ENCODE assay signal across 28 cellular contexts in the genomic region with DNA sequence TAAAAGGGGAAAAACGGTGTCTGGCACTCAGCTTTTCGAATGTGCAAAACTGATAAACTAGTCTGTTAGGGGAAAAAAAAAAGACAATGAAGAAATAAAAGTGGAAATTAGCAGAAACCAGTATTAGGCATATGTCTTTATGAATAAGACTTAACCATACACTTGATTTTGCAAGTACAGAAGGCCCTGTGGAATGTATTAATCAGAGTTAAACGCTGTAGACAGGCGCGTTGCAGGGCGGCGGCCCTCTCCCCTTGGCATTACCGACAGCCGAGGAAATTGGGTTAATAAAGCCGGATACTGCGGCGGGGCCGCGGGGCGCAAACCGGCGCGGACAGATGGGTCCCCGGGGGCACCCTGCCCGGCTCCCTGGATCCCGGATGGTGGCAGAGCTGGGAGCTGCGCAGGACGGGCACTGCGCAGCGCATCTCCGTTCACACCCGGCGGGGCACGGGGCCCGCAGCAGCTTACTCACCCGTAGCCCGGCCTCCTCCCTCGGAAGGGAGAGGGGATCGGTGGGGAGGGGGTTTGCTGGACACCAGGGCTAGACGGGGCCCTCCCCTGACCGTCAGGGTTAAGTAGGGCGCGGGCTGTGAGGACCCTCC. TPM values are rescaled to one million over a fixed set of nuclear protein-coding genes. Genes with fewer than 3 reads are reported as not detected.
DNase-seq lines count a peak whose midpoint lies in the region; FAIRE-seq and TF ChIP-seq lines count a peak whose summit lies in the region.
"Had no signal": no experiment of that assay in that cellular context is flagged by ENCODE, and none has a peak within 500 bp of the region (broad histone marks: within the 10 kb centered on the region; RNA-seq: fewer than 3 reads in every experiment).

No MANE protein-coding gene starts in this region.

- no CpG with 5 or more reads among the region's 38 CpGs for WGBS in H9 (ENCODE audit: extremely low coverage, insufficient read length, low lambda C conversion rate)

- no peak overlapping the region for H2BK12ac ChIP-seq in H9 (ENCODE audit: insufficient read length, low read depth, low read length)

- H3K4ac ChIP-seq in H9 (ENCODE audit: low read depth, low read length): no peak overlapping the region

- H3K9me3 ChIP-seq in H9 (ENCODE audit: control insufficient read depth, low read depth, low read length): no peaks in the 10 kb centered on the region
- H3K9me3 ChIP-seq: gastrocnemius medialis, tibial nerve had no signal

- no peak overlapping the region for H3K14ac ChIP-seq in H9 (ENCODE audit: insufficient read depth, low read length)

- H4K8ac ChIP-seq in H9 (replicated peaks; ENCODE audit: insufficient read length, low read depth, low read length): no peak overlapping the region

- no peak overlapping the region for H4K5ac ChIP-seq in H9 (ENCODE audit: insufficient read length, low read depth, low read length)

- H3K18ac ChIP-seq in H9 (ENCODE audit: insufficient read length, low read depth, low read length): no peak overlapping the region

- no peak overlapping the region for H2BK20ac ChIP-seq in H9 (ENCODE audit: low read depth, low read length, poor library complexity, severe bottlenecking)

- H4K20me1 ChIP-seq in H9 (ENCODE audit: control insufficient read depth, insufficient read depth, insufficient read length): no peaks in the 10 kb centered on the region

- no peak overlapping the region for H3K56ac ChIP-seq in H9 (ENCODE audit: insufficient read length, low read depth, low read length)

- H4K91ac ChIP-seq in H9 (ENCODE audit: insufficient read length, low read depth, low read length): no peak overlapping the region

- no peak overlapping the region for H2BK5ac ChIP-seq in H9 (ENCODE audit: insufficient read length, low read length)

- H3K4me3 ChIP-seq in bronchial epithelial cell (ENCODE audit: low read depth, low read length): no peak overlapping the region
- H3K4me3 ChIP-seq: dorsolateral prefrontal cortex, gastrocnemius medialis, K562, skin epidermis, tibial nerve had no signal

- no peak overlapping the region for H3K23ac ChIP-seq in H9 (ENCODE audit: insufficient read length, low read depth, low read length)

- H3K27ac Mint-ChIP-seq in activated T-cell treated with anti-CD3 and anti-CD28 coated beads, Interleukin-2, amount 50 U/mL, for 24 hours: no peak overlapping the region
- H3K27ac Mint-ChIP-seq in nephron progenitor cell (no peak overlapping the region), H9 (no peak overlapping the region)
- H3K27ac Mint-ChIP-seq: progenitor cell of endocrine pancreas had no signal

- H3K4me2 ChIP-seq in H9 (ENCODE audit: insufficient read depth, insufficient read length, low read length): no peak overlapping the region

- H3K9ac ChIP-seq in H9 (ENCODE audit: extremely low read depth, insufficient read length, low read length): no peak overlapping the region

- no peaks in the 10 kb centered on the region for H3K36me3 ChIP-seq in bronchial epithelial cell (ENCODE audit: control insufficient read depth, insufficient read depth, low read length)
- H3K36me3 ChIP-seq: gastrocnemius medialis, tibial nerve had no signal

- H3K4me1 Mint-ChIP-seq in activated T-cell treated with anti-CD3 and anti-CD28 coated beads, Interleukin-2, amount 50 U/mL, for 24 hours (ENCODE audit: low read depth): peaks cover 23% of the 10 kb centered on the region
- peaks cover 13% of the 10 kb centered on the region for H3K4me1 Mint-ChIP-seq in nephron progenitor cell
- peaks cover 31 to 44% of the 10 kb centered on the region in 2 experiments for H3K4me1 Mint-ChIP-seq in H9

- H2AFZ ChIP-seq in H9 (ENCODE audit: low read length): no peak overlapping the region

- no peak overlapping the region for H3T11ph ChIP-seq in H9 (ENCODE audit: low read length)

- no peaks in the 10 kb centered on the region for H3K79me1 ChIP-seq in H9 (ENCODE audit: insufficient read depth, low read depth, low read length, poor library complexity, severe bottlenecking)

- no peaks in the 10 kb centered on the region for H3K9me3 Mint-ChIP-seq in activated T-cell treated with anti-CD3 and anti-CD28 coated beads, Interleukin-2, amount 50 U/mL, for 24 hours
- H3K9me3 Mint-ChIP-seq in nephron progenitor cell: peaks cover 7% of the 10 kb centered on the region
- peaks cover 0 to 6% of the 10 kb centered on the region in 2 experiments; a peak in 2 of 5 replicates for H3K9me3 Mint-ChIP-seq in H9
- H3K9me3 Mint-ChIP-seq: neural crest cell had no signal

- H3K27me3 Mint-ChIP-seq in activated T-cell treated with anti-CD3 and anti-CD28 coated beads, Interleukin-2, amount 50 U/mL, for 24 hours: peaks cover 79% of the 10 kb centered on the region
- H3K27me3 Mint-ChIP-seq in nephron progenitor cell (ENCODE audit: low read depth, poor library complexity): peaks cover 94% of the 10 kb centered on the region
- H3K27me3 Mint-ChIP-seq in H9 (ENCODE audit: low read depth): peaks cover 92% of the 10 kb centered on the region

- peak; percentile 47 for DNase-seq in activated T-cell treated with anti-CD3 and anti-CD28 coated beads, Interleukin-2, amount 50 U/mL, for 24 hours
- DNase-seq in activated T-cell treated with anti-CD3 and anti-CD28 coated beads for 4 hours: no peak
- no peak for DNase-seq in HTR-8/SVneo (ENCODE audit: insufficient read length, low spot score)
- peak; percentile 18 for DNase-seq in bronchial epithelial cell (ENCODE audit: low read depth)
- DNase-seq in nephron progenitor cell: peak; percentile 36
- DNase-seq in iPS-NIHi11 (ENCODE audit: low spot score): no peak
- DNase-seq in NCI-H510A (lab: John Stamatoyannopoulos, UW): no peak
- DNase-seq in H9: no peak
- DNase-seq: activated naive CD4-positive, alpha-beta T cell; amygdala; dorsolateral prefrontal cortex; gastrocnemius medialis; left colon; midbrain; NCI-H1694; NCI-H446; NK-92 treated with Interleukin-12 subunit alpha and Interleukin-12 subunit beta, amount 100 ng/mL, for 24 hours; RPMI8226; stimulated activated naive CD4-positive, alpha-beta T cell treated with Interleukin-2 at 50 U/mL for 16 hours; SW 1271 had no signal

- no peaks in the 10 kb centered on the region for H3K36me3 Mint-ChIP-seq in activated T-cell treated with anti-CD3 and anti-CD28 coated beads, Interleukin-2, amount 50 U/mL, for 24 hours (ENCODE audit: low read depth)
- H3K36me3 Mint-ChIP-seq in nephron progenitor cell (ENCODE audit: low read depth) (no peaks in the 10 kb centered on the region), H9 (ENCODE audit: insufficient read depth in 1 of 3, low read depth in 3 of 3) (no peaks in the 10 kb centered on the region)

- H3K4me3 Mint-ChIP-seq in activated T-cell treated with anti-CD3 and anti-CD28 coated beads, Interleukin-2, amount 50 U/mL, for 24 hours: no peak overlapping the region
- H3K4me3 Mint-ChIP-seq in nephron progenitor cell (no peak overlapping the region), H9 (peak overlapping the region in 1 of 2 experiments; percentile 58; a peak in 3 of 5 replicates)

- no peak overlapping the region for H3K27ac ChIP-seq in H9 (ENCODE audit: insufficient read length, low read depth, low read length)
- H3K27ac ChIP-seq: C4-2B, dorsolateral prefrontal cortex, gastrocnemius medialis, skin epidermis, tibial nerve had no signal

- peaks cover 16% of the 10 kb centered on the region for H3K23me2 ChIP-seq in H9 (ENCODE audit: insufficient read length, low read depth, low read length, poor library complexity, severe bottlenecking)

- FAIRE-seq in HTR-8/SVneo (lab: Jason Lieb, UNC) (peak; percentile 46), bronchial epithelial cell (lab: Jason Lieb, UNC) (no peak)
- FAIRE-seq: G401.6, K562 had no signal

- no peak for TF ChIP-seq CTCF in bronchial epithelial cell (IDR thresholded peaks at IDR 0.05; ENCODE audit: insufficient read depth, low read length, severe bottlenecking)
- TF ChIP-seq CTCF in nephron progenitor cell (IDR thresholded peaks at IDR 0.05): no peak
- TF ChIP-seq CTCF in H9 (conservative IDR thresholded peaks at IDR 0.05): no peak

- H2AK5ac ChIP-seq in H9 (ENCODE audit: insufficient read length, low read length): no peak overlapping the region

- H2BK15ac ChIP-seq in H9 (ENCODE audit: low read depth, low read length): no peak overlapping the region

- peaks cover 42% of the 10 kb centered on the region for H3K27me3 ChIP-seq in bronchial epithelial cell (ENCODE audit: control insufficient read depth, insufficient read depth, low read length)
- peaks cover 59% of the 10 kb centered on the region for H3K27me3 ChIP-seq in H9 (ENCODE audit: insufficient read depth, low read length)

- H3K4me1 ChIP-seq in H9 (ENCODE audit: insufficient read depth, low read length): peaks cover 2% of the 10 kb centered on the region; the same call in 1 of the 2 replicates

- no peak overlapping the region for H2BK120ac ChIP-seq in H9 (ENCODE audit: low read depth, low read length, poor library complexity, severe bottlenecking)

- H3K79me2 ChIP-seq in H9 (ENCODE audit: insufficient read depth, low read length): no peaks in the 10 kb centered on the region

RNA-seq across cellular contexts. Expression of a gene that starts 2.1 kb away (rescaled TPM):
- total RNA-seq in bronchial epithelial cell (not detected in 2 replicates), H9 (2021) (0.22 and 0.35 TPM in 2 replicates)
- total RNA-seq: cardiac septum, dorsolateral prefrontal cortex, gastrocnemius medialis, K562, left colon, neural crest cell, progenitor cell of endocrine pancreas, tibial nerve had no signal

RNA-seq across cellular contexts. Expression of a gene that starts 52.2 kb away (rescaled TPM):
- total RNA-seq in bronchial epithelial cell (0.13 and 0.53 TPM in 2 replicates), H9 (2021) (19.9 and 20.9 TPM in 2 replicates)

Comparison
In these comparisons a context has a peak if more than half of its experiments do, and no peak if none do; other contexts are left out.
1. DNase-seq: peak in activated T-cell treated with anti-CD3 and anti-CD28 coated beads, Interleukin-2, amount 50 U/mL, for 24 hours (single experiment), bronchial epithelial cell (single experiment) and nephron progenitor cell (single experiment); none in activated T-cell treated with anti-CD3 and anti-CD28 coated beads for 4 hours (single experiment), HTR-8/SVneo (single experiment), iPS-NIHi11 (single experiment), NCI-H510A (single experiment) and H9 (single experiment).
2. RNA of a gene that starts 52.2 kb away (total RNA-seq): 19.9 to 20.9 TPM in H9; 0.13 to 0.53 TPM in bronchial epithelial cell; every median in the first group is over 10 times any median in the second.